In genomic region chr2:162928356-162928755, GRCh38 we compare ENCODE assay signal across 22 cellular contexts.
A peak's percentile ranks its signal among the peaks of the same experiment; 100 is the strongest.
DNase-seq lines count a peak whose midpoint lies in the region; ATAC-seq, FAIRE-seq and TF ChIP-seq lines count a peak whose summit lies in the region.
"Had no signal": no experiment of that assay in that cellular context is flagged by ENCODE, and none has a peak within 500 bp of the region (broad histone marks: within the 10 kb centered on the region; RNA-seq: fewer than 3 reads in every experiment).

No MANE protein-coding gene starts in this region.

- H3K9me3 ChIP-seq in PC-3 (ENCODE audit: low read length) = no peaks in the 10 kb centered on the region
- H3K9me3 ChIP-seq: adrenal gland, pancreas, tibial artery had no signal

- H3K27me3 ChIP-seq in PC-3 (ENCODE audit: low read length) = no peaks in the 10 kb centered on the region
- H3K27me3 ChIP-seq: adrenal gland, cardiac muscle cell, pancreas, tibial artery had no signal

- no peaks in the 10 kb centered on the region for H3F3A ChIP-seq in PC-3 (ENCODE audit: low read length, unreplicated experiment)

- no peak overlapping the region for H3K9ac ChIP-seq in PC-3 (ENCODE audit: low read length)

- intact Hi-C loops in PC-3 (cut with micrococcal nuclease) = no loop called here

- TF ChIP-seq CTCF in PC-3 (conservative IDR thresholded peaks at IDR 0.05; ENCODE audit: low read depth, low read length) = no peak

- DNase-seq in LHCN-M2 (ENCODE audit: low read depth) (peak; percentile 50), PC-3 (peak; percentile 15), fibroblast of gingiva (ENCODE audit: low read depth) (peak; percentile 2), GM03348 (ENCODE audit: low spot score) (no peak), urothelium cell line (ENCODE audit: low spot score) (no peak)
- no peak for DNase-seq in stimulated activated CD8-positive, alpha-beta memory T cell treated with anti-CD3 and anti-CD28 coated beads, Interleukin-4, amount 100 ng/mL, for 48 hours
- DNase-seq in stimulated activated CD4-positive, alpha-beta T cell treated with anti-CD3 and anti-CD28 coated beads, Interleukin-4, amount 100 ng/mL, for 1 hour = no peak
- DNase-seq: activated CD8-positive, alpha-beta T cell treated with anti-CD3 and anti-CD28 coated beads for 36 hours; adrenal gland; COR-L47; left colon; NCI-H1436 treated with DMSO at 0.1 percent for 48 hours; NCI-H524 treated with DMSO at 0.1 percent for 48 hours; pancreas; stimulated activated naive CD4-positive, alpha-beta T cell treated with Interleukin-2 at 50 U/mL for 16 hours; T-helper 9 cell; tibial artery had no signal

- no peaks in the 10 kb centered on the region for H4K20me1 ChIP-seq in PC-3 (ENCODE audit: low read length)

- no peak for FAIRE-seq in urothelium cell line (lab: Jason Lieb, UNC)
- FAIRE-seq: endothelial cell of umbilical vein had no signal

- no peak overlapping the region for H2AFZ ChIP-seq in PC-3 (ENCODE audit: low read length)

- H3K27ac ChIP-seq in PC-3 (ENCODE audit: low read length) = no peak overlapping the region
- H3K27ac ChIP-seq: adrenal gland, cardiac muscle cell, pancreas, tibial artery had no signal

- no peak for ATAC-seq in PC-3
- ATAC-seq: activated CD4-positive, CD25-positive, alpha-beta regulatory T cell treated with anti-CD3 and anti-CD28 coated beads, Interleukin-2, amount 50 U/mL, for 24 hours; activated CD8-positive, alpha-beta T cell treated with anti-CD3 and anti-CD28 coated beads for 36 hours; left colon; natural killer cell treated with Interleukin-12 subunit alpha and Interleukin-12 subunit beta and Interleukin-15 and Interleukin-18, amount 100 ng/mL, for 72 hours; pancreas; sciatic nerve had no signal

- no peaks in the 10 kb centered on the region for H3K9me2 ChIP-seq in PC-3 (replicated peaks; ENCODE audit: low read length)

- peaks cover 17% of the 10 kb centered on the region for H3K4me1 ChIP-seq in PC-3 (ENCODE audit: insufficient read depth, low read length)
- H3K4me1 ChIP-seq: adrenal gland, pancreas, tibial artery had no signal

- H3K36me3 ChIP-seq in PC-3 (ENCODE audit: low read depth, low read length) = no peaks in the 10 kb centered on the region
- H3K36me3 ChIP-seq: adrenal gland, cardiac muscle cell, pancreas, tibial artery had no signal

- H3K4me2 ChIP-seq in PC-3 (ENCODE audit: low read length) = no peak overlapping the region

- no TSS peak for BruUV-seq in PC-3 (replicated peaks; lab: Mats Ljungman, UMichigan)

- CTCF ChIA-PET in PC-3 (lab: Charles Lee) = no interaction called here

- H3K79me2 ChIP-seq in PC-3 (ENCODE audit: low read length) = no peaks in the 10 kb centered on the region

- H3K4me3 ChIP-seq in PC-3 (ENCODE audit: low read length) = no peak overlapping the region
- H3K4me3 ChIP-seq: adrenal gland, cardiac muscle cell, pancreas, tibial artery had no signal

- POLR2A ChIA-PET in PC-3 (lab: Charles Lee; ENCODE audit: unreplicated experiment) = no interaction called here

Comparison
In these comparisons a context has a peak if more than half of its experiments do, and no peak if none do; other contexts are left out.
1. DNase-seq: peak in LHCN-M2 (single experiment), PC-3 (single experiment) and fibroblast of gingiva (single experiment); none in stimulated activated CD8-positive, alpha-beta memory T cell treated with anti-CD3 and anti-CD28 coated beads, Interleukin-4, amount 100 ng/mL, for 48 hours (single experiment), GM03348 (single experiment), stimulated activated CD4-positive, alpha-beta T cell treated with anti-CD3 and anti-CD28 coated beads, Interleukin-4, amount 100 ng/mL, for 1 hour (single experiment) and urothelium cell line (single experiment).